ENCODE assay signal across 16 cellular contexts in genomic region chr2:144572977-144573376, GRCh38. TPM values are rescaled to one million over a fixed set of nuclear protein-coding genes. Genes with fewer than 3 reads are reported as not detected.
DNase-seq lines count a peak whose midpoint lies in the region; ATAC-seq lines count a peak whose summit lies in the region.
"Had no signal": no experiment of that assay in that cellular context is flagged by ENCODE, and none has a peak within 500 bp of the region (broad histone marks: within the 10 kb centered on the region; RNA-seq: fewer than 3 reads in every experiment).

No MANE protein-coding gene starts in this region.

- peak overlapping the region; percentile 3 to 46 for H3K4me3 Mint-ChIP-seq in activated T-cell treated with anti-CD3 and anti-CD28 coated beads, Interleukin-2, amount 50 U/mL, for 72 hours
- H3K4me3 Mint-ChIP-seq: activated CD4-positive, alpha-beta memory T cell treated with anti-CD3 and anti-CD28 coated beads, Interleukin-2, amount 10 ng/mL, durations not matched to agents 7 days and 5 days; activated naive CD4-positive, alpha-beta T cell treated with anti-CD3 and anti-CD28 coated beads, Interleukin-2, amount 10 ng/mL, durations not matched to agents 7 days and 5 days; CD8-positive, alpha-beta memory T cell had no signal

- no peak for DNase-seq in activated T-cell treated with anti-CD3 and anti-CD28 coated beads, Interleukin-2, amount 50 U/mL, for 72 hours
- no peak for DNase-seq in activated T-cell treated with anti-CD3 and anti-CD28 coated beads, Interleukin-2, amount 50 U/mL, for 48 hours
- DNase-seq in stimulated activated naive CD8-positive, alpha-beta T cell treated with anti-CD3 and anti-CD28 coated beads, Interleukin-15, Interleukin-2, amounts not matched to agents 100 U/mL and 50 U/mL, for 24 hours, result no peak
- no peak for DNase-seq in stimulated activated CD4-positive, alpha-beta T cell treated with anti-CD3 and anti-CD28 coated beads, Interleukin-2, amount 100 ng/mL, for 48 hours
- no peak for DNase-seq in HK-2 (ENCODE audit: unreplicated experiment)
- DNase-seq: activated CD4-positive, alpha-beta memory T cell treated with anti-CD3 and anti-CD28 coated beads, Interleukin-2, amount 10 ng/mL, durations not matched to agents 7 days and 5 days; activated naive CD4-positive, alpha-beta T cell treated with anti-CD3 and anti-CD28 coated beads, Interleukin-2, amount 10 ng/mL, durations not matched to agents 7 days and 5 days; CD8-positive, alpha-beta memory T cell; foreskin fibroblast; NCI-H2171; spleen; thyroid gland had no signal

- peaks cover 13% of the 10 kb centered on the region for H3K27me3 Mint-ChIP-seq in activated T-cell treated with anti-CD3 and anti-CD28 coated beads, Interleukin-2, amount 50 U/mL, for 72 hours (ENCODE audit: low read depth)
- H3K27me3 Mint-ChIP-seq: CD8-positive, alpha-beta memory T cell had no signal

- no peaks in the 10 kb centered on the region for H3K9me3 Mint-ChIP-seq in activated T-cell treated with anti-CD3 and anti-CD28 coated beads, Interleukin-2, amount 50 U/mL, for 72 hours
- H3K9me3 Mint-ChIP-seq: activated CD4-positive, alpha-beta memory T cell treated with anti-CD3 and anti-CD28 coated beads, Interleukin-2, amount 10 ng/mL, durations not matched to agents 7 days and 5 days; activated naive CD4-positive, alpha-beta T cell treated with anti-CD3 and anti-CD28 coated beads, Interleukin-2, amount 10 ng/mL, durations not matched to agents 7 days and 5 days; CD8-positive, alpha-beta memory T cell had no signal

- no peak overlapping the region for H3K27ac Mint-ChIP-seq in activated T-cell treated with anti-CD3 and anti-CD28 coated beads, Interleukin-2, amount 50 U/mL, for 72 hours
- H3K27ac Mint-ChIP-seq: activated CD4-positive, alpha-beta memory T cell treated with anti-CD3 and anti-CD28 coated beads, Interleukin-2, amount 10 ng/mL, durations not matched to agents 7 days and 5 days; activated naive CD4-positive, alpha-beta T cell treated with anti-CD3 and anti-CD28 coated beads, Interleukin-2, amount 10 ng/mL, durations not matched to agents 7 days and 5 days; CD8-positive, alpha-beta memory T cell had no signal

- ATAC-seq in activated T-cell treated with anti-CD3 and anti-CD28 coated beads, Interleukin-2, amount 50 U/mL, for 72 hours (replicated peaks in 1 of 2), result peak; percentile 76 to 87
- ATAC-seq in GM21723 (IDR thresholded peaks at IDR 0.05; ENCODE audit: unreplicated experiment) (peak; percentile 82), HG03280 (IDR thresholded peaks at IDR 0.05; ENCODE audit: unreplicated experiment) (peak; percentile 71), HG03135 (IDR thresholded peaks at IDR 0.05; ENCODE audit: unreplicated experiment) (no peak)
- peak; percentile 80 for ATAC-seq in stimulated activated naive CD8-positive, alpha-beta T cell treated with anti-CD3 and anti-CD28 coated beads, Interleukin-15, Interleukin-2, amounts not matched to agents 100 U/mL and 50 U/mL, for 24 hours
- ATAC-seq: A549 had no signal

- H3K36me3 Mint-ChIP-seq in activated T-cell treated with anti-CD3 and anti-CD28 coated beads, Interleukin-2, amount 50 U/mL, for 72 hours (ENCODE audit: insufficient read depth in 2 of 2), result no peaks in the 10 kb centered on the region
- H3K36me3 Mint-ChIP-seq: activated naive CD4-positive, alpha-beta T cell treated with anti-CD3 and anti-CD28 coated beads, Interleukin-2, amount 10 ng/mL, durations not matched to agents 7 days and 5 days; CD8-positive, alpha-beta memory T cell had no signal

- peaks cover 41% of the 10 kb centered on the region for H3K4me1 Mint-ChIP-seq in activated T-cell treated with anti-CD3 and anti-CD28 coated beads, Interleukin-2, amount 50 U/mL, for 72 hours (ENCODE audit: low read depth)
- H3K4me1 Mint-ChIP-seq: activated naive CD4-positive, alpha-beta T cell treated with anti-CD3 and anti-CD28 coated beads, Interleukin-2, amount 10 ng/mL, durations not matched to agents 7 days and 5 days had no signal

RNA-seq across cellular contexts. Expression of gene ZEB2, which starts 53.1 kb away (rescaled TPM):
- 10 to 100 TPM; 22.5 to 58.2 TPM for total RNA-seq in activated T-cell treated with anti-CD3 and anti-CD28 coated beads, Interleukin-2, amount 50 U/mL, for 72 hours
